ENCODE assay signal across 8 cellular contexts in the genomic region with DNA sequence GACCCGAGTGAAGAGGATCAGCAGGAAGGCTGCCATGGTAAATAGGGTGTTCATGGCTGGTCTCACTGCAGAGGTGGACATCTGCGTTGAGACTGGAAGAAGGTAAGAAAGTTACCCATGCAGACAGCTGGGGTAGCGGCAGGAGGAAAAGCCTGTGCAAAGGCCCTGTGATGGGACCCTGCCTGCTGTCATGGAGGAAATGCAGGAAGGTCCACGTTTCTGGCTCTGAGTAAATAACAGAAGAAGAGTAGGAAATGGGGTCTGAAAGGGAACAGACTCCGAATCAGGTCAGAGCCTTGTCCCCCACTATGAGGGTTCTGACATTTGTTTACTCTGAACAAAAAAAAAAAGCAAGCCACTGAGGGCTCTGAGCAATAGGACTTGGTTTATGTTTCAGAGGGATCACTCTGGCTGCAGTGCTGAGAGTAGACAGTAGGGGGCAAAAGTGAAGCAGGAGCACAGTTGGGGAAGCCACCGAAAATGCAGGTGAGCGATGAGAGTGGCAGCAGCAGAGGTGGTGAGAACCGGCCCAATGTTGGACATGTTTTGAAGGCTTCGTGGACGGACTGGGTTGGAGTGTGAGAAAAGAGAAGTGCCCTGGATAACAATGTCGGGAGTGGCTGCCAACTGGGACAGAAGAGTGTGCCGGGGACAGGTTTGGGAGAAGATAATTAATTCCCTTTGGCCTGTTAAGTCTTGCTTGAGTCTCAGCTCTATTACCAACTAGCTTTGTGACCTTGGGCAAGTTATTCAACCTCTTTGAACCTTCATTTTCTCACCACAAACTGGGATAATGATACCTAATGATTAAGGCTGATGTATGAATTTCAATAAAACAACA. TPM values are rescaled to one million over a fixed set of nuclear protein-coding genes. Genes with fewer than 3 reads are reported as not detected.
DNase-seq lines count a peak whose midpoint lies in the region; ATAC-seq and TF ChIP-seq lines count a peak whose summit lies in the region.

No MANE protein-coding gene starts in this region.

- H3K9me3 ChIP-seq in right atrium auricular region = no peaks in the 10 kb centered on the region
- H3K9me3 ChIP-seq in skeletal muscle satellite cell (replicated peaks; ENCODE audit: low read length) = no peaks in the 10 kb centered on the region

- H3K9me3 Mint-ChIP-seq in activated naive CD8-positive, alpha-beta T cell treated with anti-CD3 and anti-CD28 coated beads for 36 hours = no peaks in the 10 kb centered on the region

- H3K27ac ChIP-seq in right atrium auricular region = no peak overlapping the region

- no peak overlapping the region for H3K4me2 ChIP-seq in skeletal muscle satellite cell (ENCODE audit: low read length)

- no peak overlapping the region for H3K4me3 Mint-ChIP-seq in activated naive CD8-positive, alpha-beta T cell treated with anti-CD3 and anti-CD28 coated beads for 36 hours

- H3K27me3 ChIP-seq in right atrium auricular region (no peaks in the 10 kb centered on the region), skeletal muscle satellite cell (ENCODE audit: control insufficient read depth, insufficient read depth, low read length) (no peaks in the 10 kb centered on the region)

- H3K4me1 ChIP-seq in right atrium auricular region (peaks cover 0 to 16% of the 10 kb centered on the region in 2 donors), skeletal muscle satellite cell (ENCODE audit: control insufficient read depth, insufficient read depth, low read length) (peaks cover 52% of the 10 kb centered on the region)

- no peaks in the 10 kb centered on the region for H3K27me3 Mint-ChIP-seq in activated naive CD8-positive, alpha-beta T cell treated with anti-CD3 and anti-CD28 coated beads for 36 hours

- H3K36me3 ChIP-seq in right atrium auricular region (no peaks in the 10 kb centered on the region), skeletal muscle satellite cell (ENCODE audit: insufficient read depth, low read length) (peaks cover 14% of the 10 kb centered on the region)

- H3K4me3 ChIP-seq in right atrium auricular region (no peak overlapping the region), skeletal muscle satellite cell (ENCODE audit: low read length) (no peak overlapping the region)

- DNase-seq in ELF-1 (ENCODE audit: low read depth, low spot score) (peak; percentile 82), KBM-7 (peak; percentile 81), SKM-1 (lab: John Stamatoyannopoulos, UW; ENCODE audit: unreplicated experiment) (peak; percentile 53), right atrium auricular region (ENCODE audit: low spot score) (peak; percentile 63), OCI-M2 (lab: John Stamatoyannopoulos, UW; ENCODE audit: unreplicated experiment) (no peak)
- peak; percentile 70 for DNase-seq in activated naive CD8-positive, alpha-beta T cell treated with anti-CD3 and anti-CD28 coated beads for 36 hours

- peaks cover 8% of the 10 kb centered on the region for H3K4me1 Mint-ChIP-seq in activated naive CD8-positive, alpha-beta T cell treated with anti-CD3 and anti-CD28 coated beads for 36 hours

- ATAC-seq in GM21529 (IDR thresholded peaks at IDR 0.05; ENCODE audit: unreplicated experiment) = peak; percentile 89

- in situ Hi-C loops in KBM-7 (cut with MboI; ENCODE audit: low pct_unique_long_range_greater_than_20kb, low sequenced_read_pairs) = no loop called here

- H3K9ac ChIP-seq in skeletal muscle satellite cell (ENCODE audit: low read depth, low read length) = peak overlapping the region; percentile 71

- peaks cover 5% of the 10 kb centered on the region for H3K36me3 Mint-ChIP-seq in activated naive CD8-positive, alpha-beta T cell treated with anti-CD3 and anti-CD28 coated beads for 36 hours

- H3K27ac Mint-ChIP-seq in activated naive CD8-positive, alpha-beta T cell treated with anti-CD3 and anti-CD28 coated beads for 36 hours = no peak overlapping the region

- TF ChIP-seq CTCF in right atrium auricular region (IDR thresholded peaks at IDR 0.05) = peak; percentile 51 to 79

RNA-seq across cellular contexts. Expression of a gene that starts 57.9 kb away (rescaled TPM):
- 1 to 10 TPM in 1 of 2 experiments, under 1 TPM in 1; 0.78 to 1.0 TPM for total RNA-seq in activated naive CD8-positive, alpha-beta T cell treated with anti-CD3 and anti-CD28 coated beads for 36 hours
- total RNA-seq in right atrium auricular region = 1 to 10 TPM; 1.0 to 1.3 TPM
- total RNA-seq in skeletal muscle satellite cell (2012; rRNA removed) = 0.22 and 0.25 TPM in 2 replicates
